Comparison of ENCODE assay signal across 9 cellular contexts in genomic region chr12:93783827-93784226, GRCh38.
DNase-seq lines count a peak whose midpoint lies in the region; ATAC-seq and TF ChIP-seq lines count a peak whose summit lies in the region.
"Had no signal": no experiment of that assay in that cellular context is flagged by ENCODE, and none has a peak within 500 bp of the region (broad histone marks: within the 10 kb centered on the region; RNA-seq: fewer than 3 reads in every experiment).

No MANE protein-coding gene starts in this region.

- H3K27ac ChIP-seq in cardiac muscle cell (peak overlapping the region; percentile 50), brain microvascular endothelial cell (peak overlapping the region; percentile 95), vagina (peak overlapping the region; percentile 72)

- H3K27me3 ChIP-seq in cardiac muscle cell: no peaks in the 10 kb centered on the region
- no peaks in the 10 kb centered on the region for H3K27me3 ChIP-seq in brain microvascular endothelial cell (replicated peaks)
- H3K27me3 ChIP-seq in vagina: no peaks in the 10 kb centered on the region

- H3K9me3 ChIP-seq in cardiac muscle cell (ENCODE audit: low read depth): no peaks in the 10 kb centered on the region
- H3K9me3 ChIP-seq in vagina: no peaks in the 10 kb centered on the region

- peak overlapping the region; percentile 27 to 77 (median 58) for H3K4me3 Mint-ChIP-seq in naive thymus-derived CD8-positive, alpha-beta T cell

- in situ Hi-C loops in brain microvascular endothelial cell (cut with HindIII; ENCODE audit: low pct_ligation_motif_present, low sequenced_read_pairs): no loop called here

- POLR2A ChIA-PET in naive thymus-derived CD8-positive, alpha-beta T cell (lab: Charles Lee): no interaction called here

- ATAC-seq in naive thymus-derived CD8-positive, alpha-beta T cell: peak; percentile 71 to 86
- ATAC-seq in GM18867 (IDR thresholded peaks at IDR 0.05; ENCODE audit: unreplicated experiment): no peak
- ATAC-seq in left lobe of liver: no peak

- no peaks in the 10 kb centered on the region for H3K27me3 Mint-ChIP-seq in naive thymus-derived CD8-positive, alpha-beta T cell

- no peaks in the 10 kb centered on the region for H3K36me3 ChIP-seq in cardiac muscle cell
- no peaks in the 10 kb centered on the region for H3K36me3 ChIP-seq in brain microvascular endothelial cell (replicated peaks)
- H3K36me3 ChIP-seq in vagina: no peaks in the 10 kb centered on the region

- H3K4me1 Mint-ChIP-seq in naive thymus-derived CD8-positive, alpha-beta T cell: peaks cover 18 to 51% (median 42%) of the 10 kb centered on the region in 4 donors

- intact Hi-C loops in cardiac septum (cut with DNase I): loop anchor here (2.0 kb wide), 1 partner anchor 213 kb away; no protein-coding TSS in a partner anchor
- intact Hi-C loops in vagina (cut with DNase I): no loop called here

- H3K4me3 ChIP-seq in cardiac muscle cell (no peak overlapping the region), brain microvascular endothelial cell (ENCODE audit: low read depth, low read length) (no peak overlapping the region), vagina (no peak overlapping the region)

- H3K27ac Mint-ChIP-seq in naive thymus-derived CD8-positive, alpha-beta T cell: peak overlapping the region; percentile 49 to 91 (median 76)

- H3K36me3 Mint-ChIP-seq in naive thymus-derived CD8-positive, alpha-beta T cell: peaks cover 0 to 6% (median 0%) of the 10 kb centered on the region in 3 donors

- H3K9me3 Mint-ChIP-seq in naive thymus-derived CD8-positive, alpha-beta T cell: peaks cover 0 to 3% (median 0%) of the 10 kb centered on the region in 9 donors

- no peak for TF ChIP-seq POLR2A in vagina (IDR thresholded peaks at IDR 0.05)

- no peak for TF ChIP-seq CTCF in cardiac muscle cell (IDR thresholded peaks at IDR 0.05; ENCODE audit: low read depth, low read length)
- no peak for TF ChIP-seq CTCF in brain microvascular endothelial cell (IDR thresholded peaks at IDR 0.05; ENCODE audit: low read depth, low read length, missing control alignments)
- no peak for TF ChIP-seq CTCF in vagina (IDR thresholded peaks at IDR 0.05)

- DNase-seq in cardiac muscle cell (ENCODE audit: low read depth in 1 of 2, low spot score in 1 of 2) (no peak), cardiac septum (ENCODE audit: low spot score) (no peak), brain microvascular endothelial cell (no peak), vagina (ENCODE audit: extremely low spot score in 2 of 2) (no peak), left lobe of liver (ENCODE audit: low spot score) (no peak), NOMO-1 treated with DMSO at 0.1 percent for 48 hours (lab: John Stamatoyannopoulos, UW; ENCODE audit: unreplicated experiment) (no peak)
- peak; percentile 7 to 66 (median 36) for DNase-seq in naive thymus-derived CD8-positive, alpha-beta T cell
- DNase-seq: posterior cingulate gyrus had no signal

- H3K4me1 ChIP-seq in cardiac muscle cell (ENCODE audit: low read depth): peaks cover 13% of the 10 kb centered on the region
- H3K4me1 ChIP-seq in vagina: peaks cover 54% of the 10 kb centered on the region

Comparison
In these comparisons a context has a peak if more than half of its experiments do, and no peak if none do; other contexts are left out.
1. DNase-seq: peak in naive thymus-derived CD8-positive, alpha-beta T cell (10 of 10); none in cardiac muscle cell (0 of 2), cardiac septum (single experiment), brain microvascular endothelial cell (single experiment), vagina (0 of 2), left lobe of liver (single experiment) and NOMO-1 treated with DMSO at 0.1 percent for 48 hours (single experiment).
2. ATAC-seq: peak in naive thymus-derived CD8-positive, alpha-beta T cell (2 of 2); none in GM18867 (single experiment) and left lobe of liver (single experiment).
3. Peak in every context shown above with its lines, with median percentiles within 50 percentile points of each other: H3K27ac ChIP-seq.